ENCODE assay signal across 1 cellular context in the genomic region with DNA sequence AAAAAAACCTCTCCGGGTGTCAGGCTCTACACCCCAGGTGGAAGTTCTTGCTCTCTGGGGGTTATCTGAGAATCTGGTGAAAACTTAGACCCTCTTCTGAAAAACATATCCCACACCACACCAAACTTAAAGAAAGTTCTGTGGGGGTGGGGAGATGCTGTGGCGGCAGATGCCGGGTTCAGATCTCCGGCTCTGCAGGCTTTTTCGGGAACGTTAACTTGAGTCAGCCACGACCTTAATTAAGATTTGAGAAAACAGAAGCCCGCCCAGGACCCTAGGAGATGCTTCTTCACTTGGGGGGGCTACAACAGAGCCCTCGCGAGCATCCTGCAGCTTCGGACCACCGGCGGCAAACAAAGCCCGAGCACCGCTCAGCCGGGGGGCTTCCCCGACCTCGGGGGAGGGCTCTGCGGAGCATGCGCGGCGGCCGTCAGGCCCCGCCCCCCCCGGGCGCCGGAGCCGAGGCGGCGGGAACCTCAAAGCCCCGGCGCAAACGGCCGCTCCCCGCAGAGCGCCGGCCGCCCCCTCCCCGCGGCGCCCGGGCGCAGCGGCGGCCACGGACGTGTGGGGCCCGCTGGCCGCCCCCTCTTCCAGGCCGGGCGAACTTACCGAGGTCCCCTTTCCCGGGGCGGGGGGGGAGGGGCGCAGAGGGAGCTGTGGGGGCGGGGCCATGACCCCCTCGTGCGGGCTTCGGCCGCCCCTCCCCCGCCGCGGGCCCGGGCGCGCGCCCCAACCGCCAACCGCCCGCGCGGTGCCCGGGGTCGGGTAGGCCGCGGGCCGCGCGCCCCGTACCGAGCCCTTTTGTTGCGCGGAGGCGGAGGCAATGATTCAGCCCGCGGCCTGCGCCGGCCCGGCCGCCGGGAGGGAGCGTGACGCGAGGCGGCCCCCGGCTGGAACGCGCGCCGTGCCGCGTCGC.
A peak's percentile ranks its signal among the peaks of the same experiment; 100 is the strongest.
TF ChIP-seq lines count a peak whose summit lies in the region.

No MANE protein-coding gene starts in this region.

TF ChIP-seq in K562, 482 proteins besides CTCF, POLR2A, EP300 and RAD21 (continued from another document):
- TF ChIP-seq, protein P1, sequence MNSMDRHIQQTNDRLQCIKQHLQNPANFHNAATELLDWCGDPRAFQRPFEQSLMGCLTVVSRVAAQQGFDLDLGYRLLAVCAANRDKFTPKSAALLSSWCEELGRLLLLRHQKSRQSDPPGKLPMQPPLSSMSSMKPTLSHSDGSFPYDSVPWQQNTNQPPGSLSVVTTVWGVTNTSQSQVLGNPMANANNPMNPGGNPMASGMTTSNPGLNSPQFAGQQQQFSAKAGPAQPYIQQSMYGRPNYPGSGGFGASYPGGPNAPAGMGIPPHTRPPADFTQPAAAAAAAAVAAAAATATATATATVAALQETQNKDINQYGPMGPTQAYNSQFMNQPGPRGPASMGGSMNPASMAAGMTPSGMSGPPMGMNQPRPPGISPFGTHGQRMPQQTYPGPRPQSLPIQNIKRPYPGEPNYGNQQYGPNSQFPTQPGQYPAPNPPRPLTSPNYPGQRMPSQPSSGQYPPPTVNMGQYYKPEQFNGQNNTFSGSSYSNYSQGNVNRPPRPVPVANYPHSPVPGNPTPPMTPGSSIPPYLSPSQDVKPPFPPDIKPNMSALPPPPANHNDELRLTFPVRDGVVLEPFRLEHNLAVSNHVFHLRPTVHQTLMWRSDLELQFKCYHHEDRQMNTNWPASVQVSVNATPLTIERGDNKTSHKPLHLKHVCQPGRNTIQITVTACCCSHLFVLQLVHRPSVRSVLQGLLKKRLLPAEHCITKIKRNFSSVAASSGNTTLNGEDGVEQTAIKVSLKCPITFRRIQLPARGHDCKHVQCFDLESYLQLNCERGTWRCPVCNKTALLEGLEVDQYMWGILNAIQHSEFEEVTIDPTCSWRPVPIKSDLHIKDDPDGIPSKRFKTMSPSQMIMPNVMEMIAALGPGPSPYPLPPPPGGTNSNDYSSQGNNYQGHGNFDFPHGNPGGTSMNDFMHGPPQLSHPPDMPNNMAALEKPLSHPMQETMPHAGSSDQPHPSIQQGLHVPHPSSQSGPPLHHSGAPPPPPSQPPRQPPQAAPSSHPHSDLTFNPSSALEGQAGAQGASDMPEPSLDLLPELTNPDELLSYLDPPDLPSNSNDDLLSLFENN (IDR thresholded peaks at IDR 0.05; ENCODE audit: low read depth in 2 of 2, low read length in 2 of 2) = 0 out of 4 replicates have a peak, but pooled peaks of 1 of the 2 experiments have one; percentile 12
- TF ChIP-seq, protein P2, sequence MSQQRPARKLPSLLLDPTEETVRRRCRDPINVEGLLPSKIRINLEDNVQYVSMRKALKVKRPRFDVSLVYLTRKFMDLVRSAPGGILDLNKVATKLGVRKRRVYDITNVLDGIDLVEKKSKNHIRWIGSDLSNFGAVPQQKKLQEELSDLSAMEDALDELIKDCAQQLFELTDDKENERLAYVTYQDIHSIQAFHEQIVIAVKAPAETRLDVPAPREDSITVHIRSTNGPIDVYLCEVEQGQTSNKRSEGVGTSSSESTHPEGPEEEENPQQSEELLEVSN (IDR thresholded peaks at IDR 0.05; ENCODE audit: borderline replicate concordance in 1 of 2, extremely low read depth in 1 of 2, insufficient read depth in 1 of 2, insufficient read length in 1 of 2, low read depth in 1 of 2, low read length in 1 of 2, poor library complexity in 1 of 2, severe bottlenecking in 1 of 2) = peak; percentile 26 to 62
- TF ChIP-seq, protein P3, sequence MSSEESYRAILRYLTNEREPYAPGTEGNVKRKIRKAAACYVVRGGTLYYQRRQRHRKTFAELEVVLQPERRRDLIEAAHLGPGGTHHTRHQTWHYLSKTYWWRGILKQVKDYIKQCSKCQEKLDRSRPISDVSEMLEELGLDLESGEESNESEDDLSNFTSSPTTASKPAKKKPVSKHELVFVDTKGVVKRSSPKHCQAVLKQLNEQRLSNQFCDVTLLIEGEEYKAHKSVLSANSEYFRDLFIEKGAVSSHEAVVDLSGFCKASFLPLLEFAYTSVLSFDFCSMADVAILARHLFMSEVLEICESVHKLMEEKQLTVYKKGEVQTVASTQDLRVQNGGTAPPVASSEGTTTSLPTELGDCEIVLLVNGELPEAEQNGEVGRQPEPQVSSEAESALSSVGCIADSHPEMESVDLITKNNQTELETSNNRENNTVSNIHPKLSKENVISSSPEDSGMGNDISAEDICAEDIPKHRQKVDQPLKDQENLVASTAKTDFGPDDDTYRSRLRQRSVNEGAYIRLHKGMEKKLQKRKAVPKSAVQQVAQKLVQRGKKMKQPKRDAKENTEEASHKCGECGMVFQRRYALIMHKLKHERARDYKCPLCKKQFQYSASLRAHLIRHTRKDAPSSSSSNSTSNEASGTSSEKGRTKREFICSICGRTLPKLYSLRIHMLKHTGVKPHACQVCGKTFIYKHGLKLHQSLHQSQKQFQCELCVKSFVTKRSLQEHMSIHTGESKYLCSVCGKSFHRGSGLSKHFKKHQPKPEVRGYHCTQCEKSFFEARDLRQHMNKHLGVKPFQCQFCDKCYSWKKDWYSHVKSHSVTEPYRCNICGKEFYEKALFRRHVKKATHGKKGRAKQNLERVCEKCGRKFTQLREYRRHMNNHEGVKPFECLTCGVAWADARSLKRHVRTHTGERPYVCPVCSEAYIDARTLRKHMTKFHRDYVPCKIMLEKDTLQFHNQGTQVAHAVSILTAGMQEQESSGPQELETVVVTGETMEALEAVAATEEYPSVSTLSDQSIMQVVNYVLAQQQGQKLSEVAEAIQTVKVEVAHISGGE (CRISPR knock-in tag; IDR thresholded peaks at IDR 0.05) = peak in 1 of 3 experiments; percentile 33; a peak in 1 of 6 replicates
- 0 out of 2 replicates have a peak, but pooled peaks have one; percentile 28 for TF ChIP-seq FOSL1 (tag; conservative IDR thresholded peaks at IDR 0.05)
- peak; percentile 84 for TF ChIP-seq RBBP5 (IDR thresholded peaks at IDR 0.05; ENCODE audit: borderline replicate concordance, insufficient read depth, low read length, poor library complexity, severe bottlenecking)
